32 cellular contexts compared by ENCODE assay signal in genomic region chr21:21203822-21204339, GRCh38.
"Had no signal": no experiment of that assay in that cellular context is flagged by ENCODE, and none has a peak within 500 bp of the region (broad histone marks: within the 10 kb centered on the region; RNA-seq: fewer than 3 reads in every experiment).

No MANE protein-coding gene starts in this region.

- DNase-seq: Karpas-422, Kasumi-1, MG63, MM.1S, MV-4-11, NCI-H1048, NCI-H1092, NCI-H1092 treated with DMSO at 0.1 percent for 48 hours, NCI-H1105, NCI-H1417, NCI-H1417 treated with DMSO at 0.1 percent for 48 hours, NCI-H1436, NCI-H1436 treated with DMSO at 0.1 percent for 48 hours, NCI-H146, NCI-H1694, NCI-H1694 treated with DMSO at 0.1 percent for 48 hours, NCI-H187, NCI-H187 treated with DMSO at 0.1 percent for 48 hours, NCI-H1930, NCI-H2029, NCI-H2029 treated with DMSO at 0.1 percent for 48 hours, NCI-H2081, NCI-H2081 treated with DMSO at 0.1 percent for 48 hours, NCI-H2107, NCI-H2171, NCI-H2171 treated with DMSO at 0.1 percent for 48 hours, NCI-H2227 treated with DMSO at 0.1 percent for 48 hours, NCI-H226, NCI-H345, NCI-H510A, NCI-H510A treated with DMSO at 0.1 percent for 48 hours, NCI-H524 had no signal

- H3K4me3 ChIP-seq: MG63 had no signal

- H3K27me3 ChIP-seq: MG63 had no signal
